9 cellular contexts compared by ENCODE assay signal in genomic region chr1:2203671-2204383, GRCh38. TPM values are rescaled to one million over a fixed set of nuclear protein-coding genes. Genes with fewer than 3 reads are reported as not detected.
DNase-seq lines count a peak whose midpoint lies in the region; ATAC-seq, FAIRE-seq and TF ChIP-seq lines count a peak whose summit lies in the region.
"Had no signal": no experiment of that assay in that cellular context is flagged by ENCODE, and none has a peak within 500 bp of the region (broad histone marks: within the 10 kb centered on the region; RNA-seq: fewer than 3 reads in every experiment).

No MANE protein-coding gene starts in this region.

- no peak for FAIRE-seq in HepG2 (lab: Jason Lieb, UNC)
- FAIRE-seq: colon had no signal

- H3K9ac ChIP-seq in GM23248 (peak overlapping the region; percentile 83), HepG2 (ENCODE audit: insufficient read depth, low read depth, low read length) (peak overlapping the region; percentile 69)

- TF ChIP-seq RAD21 in HepG2 (CRISPR knock-in tag; IDR thresholded peaks at IDR 0.05), result no peak

- TF ChIP-seq POLR2A in breast epithelium (IDR thresholded peaks at IDR 0.05), result no peak
- no peak for TF ChIP-seq POLR2A in HepG2 (IDR thresholded peaks at IDR 0.05; ENCODE audit: insufficient read depth in 1 of 2, low read depth in 2 of 2, low read length in 2 of 2)
- no peak for TF ChIP-seq POLR2A in spleen (IDR thresholded peaks at IDR 0.05)

- H3K4me2 ChIP-seq in GM23248 (ENCODE audit: unreplicated experiment) (peak overlapping the region; percentile 75), HepG2 (ENCODE audit: low read depth, low read length) (peak overlapping the region; percentile 90)

- no TSS peak for BruUV-seq in HepG2 (replicated peaks; lab: Mats Ljungman, UMichigan)

- H3K79me2 ChIP-seq in GM23248 (ENCODE audit: insufficient read depth), result peaks cover 29% of the 10 kb centered on the region
- no peaks in the 10 kb centered on the region for H3K79me2 ChIP-seq in HepG2 (ENCODE audit: insufficient read depth, low read length)

- ATAC-seq in HepG2 (no peak; the same call in 2 of the 3 replicates), GM21825 (IDR thresholded peaks at IDR 0.05; ENCODE audit: unreplicated experiment) (no peak)

- no peaks in the 10 kb centered on the region for H3K9me2 ChIP-seq in GM23248 (ENCODE audit: insufficient read depth)

- intact Hi-C loops in breast epithelium (cut with DNase I; ENCODE audit: low total_unique reads) (no loop called here), HepG2 (cut with micrococcal nuclease; ENCODE audit: unreplicated experiment) (no loop called here), spleen (cut with DNase I; ENCODE audit: low total_unique reads) (no loop called here)

- no peaks in the 10 kb centered on the region for H4K20me1 ChIP-seq in GM23248 (ENCODE audit: insufficient read depth)
- H4K20me1 ChIP-seq in HepG2 (ENCODE audit: insufficient read depth, low read length), result no peaks in the 10 kb centered on the region

- 69 to 75% methylated on average over 23 of the region's 23 CpGs for WGBS in GM23248 (ENCODE audit: low coverage in 1 of 2, low lambda C conversion rate in 2 of 2, missing lambda C conversion rate in 2 of 2), 2 experiments
- WGBS in HepG2 (ENCODE audit: low lambda C conversion rate), result no CpG with 5 or more reads among the region's 23 CpGs
- 53 to 82% (median 78%) methylated on average over 11 to 23 of the region's 23 CpGs for WGBS in spleen, 5 donors

- peak overlapping the region; percentile 75 for H3K27ac ChIP-seq in GM23248
- peak overlapping the region; percentile 81 to 94 for H3K27ac ChIP-seq in breast epithelium
- no peak overlapping the region for H3K27ac ChIP-seq in HepG2 (ENCODE audit: extremely low read length, insufficient read depth, low read length)
- H3K27ac ChIP-seq in spleen, result peak overlapping the region; percentile 60 to 91 (median 82)

- H2AFZ ChIP-seq in GM23248, result peak overlapping the region; percentile 73; the same call in 1 of the 2 replicates
- no peak overlapping the region for H2AFZ ChIP-seq in HepG2 (ENCODE audit: low read length)

- H3K9me3 ChIP-seq in GM23248 (ENCODE audit: low read depth) (no peaks in the 10 kb centered on the region), breast epithelium (no peaks in the 10 kb centered on the region), HepG2 (ENCODE audit: low read length) (no peaks in the 10 kb centered on the region), spleen (no peaks in the 10 kb centered on the region)

- in situ Hi-C loops in GM23248 (cut with MboI), result loop anchor here (5.0 kb wide), 1 partner anchor 168 kb away; no protein-coding TSS in a partner anchor
- in situ Hi-C loops in HepG2 (cut with HindIII; ENCODE audit: extremely low pct_ligation_motif_present, low pct_unique_long_range_greater_than_20kb), result no loop called here

- CTCF ChIA-PET in HepG2 (lab: Yijun Ruan, JAX; ENCODE audit: low intra/inter-chr PET ratio, low total read pairs), result no interaction called here

- H3K27me3 ChIP-seq in GM23248 (replicated peaks; ENCODE audit: insufficient read depth) (no peaks in the 10 kb centered on the region), breast epithelium (no peaks in the 10 kb centered on the region), HepG2 (ENCODE audit: control insufficient read depth in 1 of 2, insufficient read depth in 2 of 2, low read length in 2 of 2) (peaks cover 0 to 20% of the 10 kb centered on the region in 2 experiments; a peak in 4 of 5 replicates), spleen (replicated peaks in 1 of 7) (no peaks in the 10 kb centered on the region)

- peaks cover 10% of the 10 kb centered on the region; the same call in 1 of the 2 replicates for H3F3A ChIP-seq in GM23248 (ENCODE audit: insufficient read depth)

- H3K36me3 ChIP-seq in GM23248 (ENCODE audit: low read depth) (no peaks in the 10 kb centered on the region), breast epithelium (no peaks in the 10 kb centered on the region), HepG2 (replicated peaks in 1 of 2; ENCODE audit: control insufficient read depth in 1 of 2, insufficient read depth in 2 of 2, low read length in 2 of 2) (no peaks in the 10 kb centered on the region), spleen (no peaks in the 10 kb centered on the region)

- POLR2A ChIA-PET in HepG2 (lab: Yijun Ruan, JAX), result interaction anchor here (1.0 to 8.5 kb wide), 5 partner anchors 9 to 188 kb away, joined by 4 to 178 read pairs (median 5); partner anchors contain the start of genes FAAP20, MORN1, RER1 and SKI

- H3K4me1 ChIP-seq in GM23248 (ENCODE audit: insufficient read depth), result peaks cover 24% of the 10 kb centered on the region
- peaks cover 12 to 14% of the 10 kb centered on the region in 2 donors for H3K4me1 ChIP-seq in breast epithelium
- peaks cover 84% of the 10 kb centered on the region for H3K4me1 ChIP-seq in HepG2 (ENCODE audit: insufficient read depth, low read length)
- peaks cover 28 to 93% (median 70%) of the 10 kb centered on the region in 6 donors for H3K4me1 ChIP-seq in spleen

- H3K4me3 ChIP-seq in GM23248, result peak overlapping the region; percentile 68
- peak overlapping the region; percentile 47 to 76 (median 51) for H3K4me3 ChIP-seq in breast epithelium
- H3K4me3 ChIP-seq in HepG2 (replicated peaks in 1 of 3; ENCODE audit: insufficient read depth in 1 of 3, low read depth in 2 of 3, low read length in 3 of 3), result peak overlapping the region; percentile 54 to 83 (median 60); a peak in 5 of 6 replicates
- peak overlapping the region in 6 of 8 donors; percentile 20 to 69 (median 40) for H3K4me3 ChIP-seq in spleen

- DNase-seq in GM23248, result no peak
- DNase-seq in breast epithelium (ENCODE audit: low spot score in 2 of 2), result no peak
- DNase-seq in HepG2 (ENCODE audit: low spot score), result no peak
- DNase-seq in spleen, result peak; percentile 90
- DNase-seq in NOMO-1 (lab: John Stamatoyannopoulos, UW; ENCODE audit: unreplicated experiment in 2 of 2), result no peak
- no peak for DNase-seq in DMS79 treated with DMSO at 0.1 percent for 48 hours (lab: John Stamatoyannopoulos, UW)
- DNase-seq in NCI-H446 treated with DMSO at 0.1 percent for 48 hours (lab: John Stamatoyannopoulos, UW), result no peak

- TF ChIP-seq EP300 in HepG2 (IDR thresholded peaks at IDR 0.05; ENCODE audit: low read depth in 2 of 2, low read length in 2 of 2) (no peak), HepG2 (CRISPR knock-in tag; IDR thresholded peaks at IDR 0.05; ENCODE audit: borderline replicate concordance) (no peak)

- TF ChIP-seq CTCF in breast epithelium (IDR thresholded peaks at IDR 0.05), result no peak
- TF ChIP-seq CTCF in HepG2 (CRISPR knock-in tag; IDR thresholded peaks at IDR 0.05), result no peak
- no peak for TF ChIP-seq CTCF in spleen (IDR thresholded peaks at IDR 0.05 in 8 of 11, conservative IDR thresholded peaks at IDR 0.05 in 3 of 11)

RNA-seq across cellular contexts. Expression of gene FAAP20, which starts 9.3 kb away (rescaled TPM):
- total RNA-seq in GM23248 (2014; rRNA removed; shearing (Covaris generic)), result 33.4 and 34.5 TPM in 2 replicates
- polyA plus RNA-seq in GM23248 (2016; fragmentation: Nextera tagmentation; extraction: Ambion mirVana) (122 and 127 TPM in 2 replicates), HepG2 (2011; rRNA removed) (9.6 and 14.4 TPM in 2 replicates), spleen (100 to 1,000 TPM in 1 of 3 donors, 10 to 100 TPM in 2; 66.8 to 113 (median 94.1) TPM)
- total RNA-seq in breast epithelium (10 to 100 TPM; 28.6 to 33.1 (median 29.9) TPM), HepG2 (2016; rRNA removed; fragmentation: Illumina TruSeq; extraction: Trizol) (10.4 and 10.8 TPM in 2 replicates), spleen (10 to 100 TPM; 20.6 to 64.0 (median 46.6) TPM)
- total RNA-seq in HepG2 (2016; cell fraction: cytosol; rRNA removed; fragmentation: Illumina TruSeq; extraction: Trizol; ENCODE audit: low read depth), result 25.8 and 31.3 TPM in 2 replicates
- 9.1 and 10.5 TPM in 2 replicates for total RNA-seq in HepG2 (2016; cell fraction: insoluble cytoplasmic fraction; rRNA removed; fragmentation: Illumina TruSeq; extraction: Trizol)
- total RNA-seq in HepG2 (2016; cell fraction: membrane; rRNA removed; fragmentation: Illumina TruSeq; extraction: Trizol), result 30.5 and 36.7 TPM in 2 replicates
- 7.4 and 9.0 TPM in 2 replicates for total RNA-seq in HepG2 (2016; cell fraction: nucleus; rRNA removed; fragmentation: Illumina TruSeq; extraction: Trizol)
- 8.7 and 21.7 TPM in 2 replicates for polyA plus RNA-seq in HepG2 (2011; cell fraction: cytosol; rRNA removed)
- 37.4 and 44.6 TPM in 2 replicates for polyA plus RNA-seq in HepG2 (2011; cell fraction: nucleus; rRNA removed)
- polyA plus RNA-seq in HepG2 (2012), result 24.2 and 24.5 TPM in 2 replicates
- polyA plus RNA-seq in HepG2 (2016; cell fraction: cytosol; fragmentation: Illumina TruSeq; extraction: Trizol; ENCODE audit: low read depth), result 237 and 239 TPM in 2 replicates
- polyA plus RNA-seq in HepG2 (2016; cell fraction: insoluble cytoplasmic fraction; fragmentation: Illumina TruSeq; extraction: Trizol; ENCODE audit: low read depth), result 38.7 and 46.2 TPM in 2 replicates
- 156 and 163 TPM in 2 replicates for polyA plus RNA-seq in HepG2 (2016; cell fraction: membrane; fragmentation: Illumina TruSeq; extraction: Trizol; ENCODE audit: low read depth)
- 44.5 and 50.9 TPM in 2 replicates for polyA plus RNA-seq in HepG2 (2016; cell fraction: nucleus; fragmentation: Illumina TruSeq; extraction: Trizol; ENCODE audit: insufficient read depth, low read depth)
- 3.5 and 6.2 TPM in 2 replicates for polyA minus RNA-seq in HepG2 (2011; rRNA and poly(A)+ RNA removed; ENCODE audit: low replicate concordance)
- 5.6 and 7.3 TPM in 2 replicates for polyA minus RNA-seq in HepG2 (2011; cell fraction: cytosol; rRNA and poly(A)+ RNA removed)
- polyA minus RNA-seq in HepG2 (2011; cell fraction: nucleus; rRNA and poly(A)+ RNA removed), result 6.3 and 6.6 TPM in 2 replicates

RNA-seq across cellular contexts. Expression of gene SKI, which starts 24.3 kb away (rescaled TPM):
- 23.1 and 26.8 TPM in 2 replicates for total RNA-seq in GM23248 (2014; rRNA removed; shearing (Covaris generic))
- polyA plus RNA-seq in GM23248 (2016; fragmentation: Nextera tagmentation; extraction: Ambion mirVana) (3.8 and 4.0 TPM in 2 replicates), HepG2 (2011; rRNA removed) (4.7 and 5.9 TPM in 2 replicates), spleen (10 to 100 TPM in 1 of 3 donors, 1 to 10 TPM in 2; 4.4 to 16.8 (median 6.5) TPM)
- total RNA-seq in breast epithelium (10 to 100 TPM; 22.1 to 33.8 (median 26.7) TPM), HepG2 (2016; rRNA removed; fragmentation: Illumina TruSeq; extraction: Trizol) (6.9 and 9.6 TPM in 2 replicates), spleen (10 to 100 TPM; 47.4 to 100.0 (median 64.0) TPM)
- 3.4 and 6.3 TPM in 2 replicates for total RNA-seq in HepG2 (2016; cell fraction: cytosol; rRNA removed; fragmentation: Illumina TruSeq; extraction: Trizol; ENCODE audit: low read depth)
- 7.7 and 7.9 TPM in 2 replicates for total RNA-seq in HepG2 (2016; cell fraction: insoluble cytoplasmic fraction; rRNA removed; fragmentation: Illumina TruSeq; extraction: Trizol)
- total RNA-seq in HepG2 (2016; cell fraction: membrane; rRNA removed; fragmentation: Illumina TruSeq; extraction: Trizol), result 4.6 and 5.7 TPM in 2 replicates
- 10.6 and 12.2 TPM in 2 replicates for total RNA-seq in HepG2 (2016; cell fraction: nucleus; rRNA removed; fragmentation: Illumina TruSeq; extraction: Trizol)
- 3.8 and 4.2 TPM in 2 replicates for polyA plus RNA-seq in HepG2 (2011; cell fraction: cytosol; rRNA removed)
- polyA plus RNA-seq in HepG2 (2011; cell fraction: nucleus; rRNA removed), result 20.3 and 21.2 TPM in 2 replicates
- polyA plus RNA-seq in HepG2 (2012), result 10.1 and 12.3 TPM in 2 replicates
- polyA plus RNA-seq in HepG2 (2016; cell fraction: cytosol; fragmentation: Illumina TruSeq; extraction: Trizol; ENCODE audit: low read depth), result 0.60 and 0.83 TPM in 2 replicates
- polyA plus RNA-seq in HepG2 (2016; cell fraction: insoluble cytoplasmic fraction; fragmentation: Illumina TruSeq; extraction: Trizol; ENCODE audit: low read depth), result 16.7 and 23.3 TPM in 2 replicates
- 3.7 and 4.4 TPM in 2 replicates for polyA plus RNA-seq in HepG2 (2016; cell fraction: membrane; fragmentation: Illumina TruSeq; extraction: Trizol; ENCODE audit: low read depth)
- 33.8 and 34.3 TPM in 2 replicates for polyA plus RNA-seq in HepG2 (2016; cell fraction: nucleus; fragmentation: Illumina TruSeq; extraction: Trizol; ENCODE audit: insufficient read depth, low read depth)
- polyA minus RNA-seq in HepG2 (2011; rRNA and poly(A)+ RNA removed; ENCODE audit: low replicate concordance), result 4.4 and 14.7 TPM in 2 replicates
- 16.7 and 22.2 TPM in 2 replicates for polyA minus RNA-seq in HepG2 (2011; cell fraction: cytosol; rRNA and poly(A)+ RNA removed)
- 10.9 and 12.1 TPM in 2 replicates for polyA minus RNA-seq in HepG2 (2011; cell fraction: nucleus; rRNA and poly(A)+ RNA removed)
